In the genomic region with DNA sequence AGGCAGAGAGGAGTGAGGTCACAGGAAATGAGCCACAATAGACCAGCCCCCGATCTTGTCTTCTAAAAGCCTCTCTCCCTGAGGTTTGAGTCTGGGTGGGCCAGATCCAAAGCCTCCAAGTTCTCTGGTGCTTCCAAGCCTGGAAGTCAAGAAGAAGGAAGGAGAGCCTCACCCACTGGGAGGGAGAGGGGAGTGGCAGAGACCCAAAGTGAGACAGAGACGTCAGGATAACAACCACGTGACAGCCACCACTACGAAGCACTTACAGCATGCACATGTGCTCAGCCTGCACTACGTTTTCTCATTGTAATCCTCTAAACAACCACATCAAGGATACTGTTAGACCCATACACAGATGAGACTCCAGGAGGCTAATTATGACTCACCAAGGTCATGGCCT, we compare ENCODE assay signal across 11 cellular contexts.
DNase-seq lines count a peak whose midpoint lies in the region; ATAC-seq, FAIRE-seq and TF ChIP-seq lines count a peak whose summit lies in the region.
"Had no signal": no experiment of that assay in that cellular context is flagged by ENCODE, and none has a peak within 500 bp of the region (broad histone marks: within the 10 kb centered on the region; RNA-seq: fewer than 3 reads in every experiment).

No MANE protein-coding gene starts in this region.

- no peak overlapping the region for H4K5ac ChIP-seq in H1 (ENCODE audit: insufficient read length, low read depth, low read length)

- TF ChIP-seq EP300 in H1 (IDR thresholded peaks at IDR 0.05; ENCODE audit: borderline replicate concordance in 1 of 2, low read depth in 2 of 2, low read length in 2 of 2): no peak

- POLR2A ChIA-PET in H1 (lab: Charles Lee; ENCODE audit: partially characterized antibody): no interaction called here

- H4K91ac ChIP-seq in H1 (replicated peaks; ENCODE audit: insufficient read length, low read length): no peak overlapping the region
- H4K91ac ChIP-seq in neuronal stem cell (ENCODE audit: low read depth, low read length, poor library complexity): no peak overlapping the region

- H2BK5ac ChIP-seq in H1 (ENCODE audit: low read depth, low read length) (no peak overlapping the region), neuronal stem cell (ENCODE audit: low read length) (no peak overlapping the region)

- CTCF ChIA-PET in H1 (lab: Charles Lee; ENCODE audit: partially characterized antibody): interaction anchor here (1.0 to 5.5 kb wide), 6 partner anchors 9 to 196 kb away, joined by 3 to 56 read pairs (median 5); no protein-coding TSS in a partner anchor

- no peak for TF ChIP-seq CTCF in H1 (IDR thresholded peaks at IDR 0.05; ENCODE audit: control extremely low read depth in 1 of 3, insufficient read depth in 1 of 3, low read depth in 1 of 3, low read length in 3 of 3)

- H3K4me3 Mint-ChIP-seq in T-helper 2 cell treated with Interferon-gamma antibody and Interleukin-4, amounts not matched to agents 5 μg/mL and 100 μg/mL, for 36 hours: no peak overlapping the region
- H3K4me3 Mint-ChIP-seq in activated T-helper 17 cell treated with anti-CD3 and anti-CD28 coated beads, Interleukin-2, amount 50 U/mL, for 72 hours: no peak overlapping the region

- H3K79me1 ChIP-seq in H1 (ENCODE audit: low read depth, low read length): no peaks in the 10 kb centered on the region
- H3K79me1 ChIP-seq in neuronal stem cell (ENCODE audit: low read depth, low read length): no peaks in the 10 kb centered on the region

- ATAC-seq in GM21529 (IDR thresholded peaks at IDR 0.05; ENCODE audit: unreplicated experiment) (no peak), HG03025 (IDR thresholded peaks at IDR 0.05; ENCODE audit: low FRiP score, unreplicated experiment) (no peak)
- ATAC-seq in activated T-helper 17 cell treated with anti-CD3 and anti-CD28 coated beads, Interleukin-2, amount 50 U/mL, for 72 hours (replicated peaks): no peak

- no peaks in the 10 kb centered on the region for H3K9me3 Mint-ChIP-seq in T-helper 2 cell treated with Interferon-gamma antibody and Interleukin-4, amounts not matched to agents 5 μg/mL and 100 μg/mL, for 36 hours
- no peaks in the 10 kb centered on the region for H3K9me3 Mint-ChIP-seq in activated T-helper 17 cell treated with anti-CD3 and anti-CD28 coated beads, Interleukin-2, amount 50 U/mL, for 72 hours

- TF ChIP-seq POLR2A in H1 (IDR thresholded peaks at IDR 0.05; ENCODE audit: control extremely low read depth in 1 of 2, low read depth in 2 of 2, low read length in 2 of 2): no peak

- H3K4me1 Mint-ChIP-seq in T-helper 2 cell treated with Interferon-gamma antibody and Interleukin-4, amounts not matched to agents 5 μg/mL and 100 μg/mL, for 36 hours (ENCODE audit: low read depth): no peaks in the 10 kb centered on the region
- no peaks in the 10 kb centered on the region for H3K4me1 Mint-ChIP-seq in activated T-helper 17 cell treated with anti-CD3 and anti-CD28 coated beads, Interleukin-2, amount 50 U/mL, for 72 hours

- H3K36me3 Mint-ChIP-seq in T-helper 2 cell treated with Interferon-gamma antibody and Interleukin-4, amounts not matched to agents 5 μg/mL and 100 μg/mL, for 36 hours (ENCODE audit: low read depth): no peaks in the 10 kb centered on the region
- no peaks in the 10 kb centered on the region for H3K36me3 Mint-ChIP-seq in activated T-helper 17 cell treated with anti-CD3 and anti-CD28 coated beads, Interleukin-2, amount 50 U/mL, for 72 hours (ENCODE audit: low read depth)

- no peak for FAIRE-seq in H1 (lab: Jason Lieb, UNC)

- no peak overlapping the region for H2BK20ac ChIP-seq in H1 (ENCODE audit: low read length)

- H3K56ac ChIP-seq in H1 (replicated peaks; ENCODE audit: insufficient read length, low read depth, low read length): no peak overlapping the region

- H3K4ac ChIP-seq in H1 (replicated peaks; ENCODE audit: insufficient read length, low read depth, low read length): no peak overlapping the region
- H3K4ac ChIP-seq in neuronal stem cell (ENCODE audit: low read length): no peak overlapping the region

- no peaks in the 10 kb centered on the region; a peak in 1 of 7 replicates for H3K27me3 ChIP-seq in H1 (replicated peaks in 1 of 4; ENCODE audit: control insufficient read depth in 3 of 4, extremely low read depth in 1 of 4, insufficient read depth in 3 of 4, low read length in 3 of 4)
- H3K27me3 ChIP-seq in neuronal stem cell (ENCODE audit: control insufficient read depth in 3 of 3, insufficient read depth in 3 of 3, low read depth in 1 of 3, low read length in 3 of 3): peaks cover 0 to 16% (median 0%) of the 10 kb centered on the region in 3 experiments

- H2BK15ac ChIP-seq in H1 (ENCODE audit: low read length) (no peak overlapping the region), neuronal stem cell (ENCODE audit: low read length) (no peak overlapping the region)

- no peak overlapping the region for H3K4me2 ChIP-seq in H1 (ENCODE audit: insufficient read depth in 1 of 2, low read depth in 2 of 2, low read length in 2 of 2)
- no peak overlapping the region for H3K4me2 ChIP-seq in neuronal stem cell (ENCODE audit: insufficient read depth, low read length, poor library complexity, severe bottlenecking)

- H3K18ac ChIP-seq in H1 (ENCODE audit: extremely low read depth, low read length) (no peak overlapping the region), neuronal stem cell (ENCODE audit: low read length) (peak overlapping the region; percentile 15)

- H3K9ac ChIP-seq in H1 (replicated peaks in 1 of 4; ENCODE audit: extremely low read depth in 1 of 4, low read depth in 3 of 4, low read length in 3 of 4) (no peak overlapping the region), neuronal stem cell (ENCODE audit: low read depth, low read length, poor library complexity) (no peak overlapping the region)

- WGBS in H1 (ENCODE audit: extremely low coverage in 1 of 2, insufficient coverage in 1 of 2, insufficient read length in 1 of 2, insufficient replicate concordance in 2 of 2, low coverage in 1 of 2, low lambda C conversion rate in 2 of 2, missing lambda C conversion rate in 1 of 2), 2 experiments: 71% methylated on average over 5 of the region's 5 CpGs; no CpG with 5 or more reads in 1 of the 2 experiments
- no CpG with 5 or more reads among the region's 5 CpGs for WGBS in neuronal stem cell (ENCODE audit: extremely low coverage in 2 of 2, insufficient read length in 2 of 2, insufficient replicate concordance in 1 of 2), 2 donors

- H3K23ac ChIP-seq in H1 (ENCODE audit: insufficient read length) (no peak overlapping the region), neuronal stem cell (ENCODE audit: low read depth, low read length, poor library complexity) (no peak overlapping the region)

- no peaks in the 10 kb centered on the region for H3K9me3 ChIP-seq in H1 (ENCODE audit: insufficient read depth in 2 of 2, low read depth in 1 of 2, low read length in 1 of 2)
- no peaks in the 10 kb centered on the region for H3K9me3 ChIP-seq in neuronal stem cell (replicated peaks in 1 of 2; ENCODE audit: control insufficient read depth in 2 of 2, insufficient read depth in 1 of 2, low read depth in 1 of 2, low read length in 2 of 2)

- H3K27me3 Mint-ChIP-seq in T-helper 2 cell treated with Interferon-gamma antibody and Interleukin-4, amounts not matched to agents 5 μg/mL and 100 μg/mL, for 36 hours (ENCODE audit: low read depth): no peaks in the 10 kb centered on the region
- no peaks in the 10 kb centered on the region for H3K27me3 Mint-ChIP-seq in activated T-helper 17 cell treated with anti-CD3 and anti-CD28 coated beads, Interleukin-2, amount 50 U/mL, for 72 hours

- H2AFZ ChIP-seq in H1 (ENCODE audit: low read length): 0 out of 2 replicates have a peak overlapping the region, but pooled peaks have one; percentile 5
- no peak overlapping the region for H2AFZ ChIP-seq in neuronal stem cell (ENCODE audit: low read length)

- H2AK5ac ChIP-seq in H1 (ENCODE audit: low read depth, low read length): no peak overlapping the region
- no peak overlapping the region for H2AK5ac ChIP-seq in neuronal stem cell (ENCODE audit: low read depth, low read length)

- H3K36me3 ChIP-seq in H1 (ENCODE audit: control insufficient read depth in 2 of 4, insufficient read depth in 4 of 4, low read length in 3 of 4) (no peaks in the 10 kb centered on the region), neuronal stem cell (replicated peaks in 1 of 2; ENCODE audit: control insufficient read depth in 2 of 2, insufficient read depth in 2 of 2, low read length in 2 of 2) (no peaks in the 10 kb centered on the region)

- H2BK120ac ChIP-seq in H1 (replicated peaks; ENCODE audit: low read depth, low read length) (no peak overlapping the region), neuronal stem cell (ENCODE audit: low read depth, low read length) (no peak overlapping the region)

- no peaks in the 10 kb centered on the region for H4K20me1 ChIP-seq in H1 (replicated peaks in 1 of 2; ENCODE audit: control insufficient read depth in 1 of 2, insufficient read depth in 2 of 2, low read length in 2 of 2)

- no peak overlapping the region for H3K27ac ChIP-seq in H1 (ENCODE audit: low read depth, low read length)
- no peak overlapping the region for H3K27ac ChIP-seq in neuronal stem cell (replicated peaks; ENCODE audit: low read length)

- no peaks in the 10 kb centered on the region for H3K23me2 ChIP-seq in H1 (ENCODE audit: low read depth, low read length)

- H3K14ac ChIP-seq in H1 (ENCODE audit: insufficient read length): no peak overlapping the region
- H3K14ac ChIP-seq in neuronal stem cell (ENCODE audit: low read length): no peak overlapping the region

- H4K8ac ChIP-seq in H1 (ENCODE audit: extremely low read depth, insufficient read depth, low read length) (no peak overlapping the region), neuronal stem cell (ENCODE audit: low read depth, low read length) (no peak overlapping the region)

- H3K4me1 ChIP-seq in H1 (replicated peaks in 1 of 4; ENCODE audit: control insufficient read depth in 3 of 4, insufficient read depth in 4 of 4, low read length in 3 of 4): peaks cover 0 to 6% (median 3%) of the 10 kb centered on the region in 4 experiments; a peak in 2 of 7 replicates
- peaks cover 0 to 2% of the 10 kb centered on the region in 2 donors for H3K4me1 ChIP-seq in neuronal stem cell (ENCODE audit: control insufficient read depth in 2 of 2, insufficient read depth in 1 of 2, low read depth in 1 of 2, low read length in 2 of 2)

- no peaks in the 10 kb centered on the region for H3K79me2 ChIP-seq in H1 (ENCODE audit: control insufficient read depth in 1 of 2, insufficient read depth in 2 of 2, low read length in 2 of 2)

- no peak overlapping the region for H3K27ac Mint-ChIP-seq in T-helper 2 cell treated with Interferon-gamma antibody and Interleukin-4, amounts not matched to agents 5 μg/mL and 100 μg/mL, for 36 hours
- no peak overlapping the region for H3K27ac Mint-ChIP-seq in activated T-helper 17 cell treated with anti-CD3 and anti-CD28 coated beads, Interleukin-2, amount 50 U/mL, for 72 hours

- TF ChIP-seq RAD21 in H1 (IDR thresholded peaks at IDR 0.05 in 1 of 2, conservative IDR thresholded peaks at IDR 0.05 in 1 of 2; ENCODE audit: low read depth in 2 of 2, low read length in 2 of 2): no peak

- H3K4me3 ChIP-seq in H1 (ENCODE audit: extremely low read depth in 1 of 4, insufficient read depth in 2 of 4, low read depth in 3 of 4, low read length in 4 of 4): no peak overlapping the region
- no peak overlapping the region for H3K4me3 ChIP-seq in neuronal stem cell (ENCODE audit: low read length in 2 of 2)

- H2BK12ac ChIP-seq in H1 (ENCODE audit: low read depth, low read length) (no peak overlapping the region), neuronal stem cell (ENCODE audit: low read length) (no peak overlapping the region)

- DNase-seq in GM04504 (ENCODE audit: low read depth) (peak; percentile 64), NCI-H226 (peak; percentile 82), H1 (ENCODE audit: low read depth in 1 of 2, low spot score in 2 of 2) (no peak), neuronal stem cell (ENCODE audit: low spot score) (no peak)
- no peak for DNase-seq in T-helper 2 cell treated with Interferon-gamma antibody and Interleukin-4, amounts not matched to agents 5 μg/mL and 100 μg/mL, for 36 hours (ENCODE audit: low spot score)
- DNase-seq: Calu3, NCI-H1930, T-helper 2 cell had no signal

Comparison
In these comparisons a context has a peak if more than half of its experiments do, and no peak if none do; other contexts are left out.
1. DNase-seq: peak in GM04504 (single experiment) and NCI-H226 (single experiment); none in H1 (0 of 2), neuronal stem cell (single experiment) and T-helper 2 cell treated with Interferon-gamma antibody and Interleukin-4, amounts not matched to agents 5 μg/mL and 100 μg/mL, for 36 hours (single experiment).